In the genomic region with DNA sequence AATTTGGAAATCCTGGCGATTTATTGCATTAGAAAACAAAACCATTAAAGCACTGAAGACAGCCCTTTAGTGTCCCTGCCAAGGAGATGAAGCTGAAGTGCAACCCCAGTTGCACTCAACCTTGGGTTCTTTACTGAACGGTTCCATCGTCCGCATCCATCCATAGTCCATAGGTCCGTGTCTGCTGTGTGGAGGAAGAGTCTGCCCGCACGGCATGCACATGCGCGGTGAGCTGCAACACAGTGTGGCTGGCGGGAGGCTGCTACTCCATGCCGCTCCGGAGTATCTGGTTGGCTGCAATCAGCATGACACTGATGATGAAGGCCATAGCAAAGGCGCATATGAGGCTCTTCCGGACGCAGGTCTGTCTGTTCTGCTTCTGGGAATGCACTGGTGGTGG, we compare ENCODE assay signal across 24 cellular contexts.
DNase-seq lines count a peak whose midpoint lies in the region; ATAC-seq lines count a peak whose summit lies in the region.
"Had no signal": no experiment of that assay in that cellular context is flagged by ENCODE, and none has a peak within 500 bp of the region (broad histone marks: within the 10 kb centered on the region; RNA-seq: fewer than 3 reads in every experiment).

No MANE protein-coding gene starts in this region.

- no peak for ATAC-seq in GM21737 (IDR thresholded peaks at IDR 0.05; ENCODE audit: unreplicated experiment)
- ATAC-seq: A549; activated naive CD4-positive, alpha-beta T cell treated with anti-CD3 and anti-CD28 coated beads, Interleukin-2, amount 50 U/mL, for 72 hours; left colon; naive thymus-derived CD8-positive, alpha-beta T cell; Right ventricle myocardium inferior; stimulated activated effector memory CD8-positive, alpha-beta T cell treated with anti-CD3 and anti-CD28 coated beads, Interleukin-12 subunit alpha, Interleukin-12 subunit beta, amount 100 ng/mL, for 72 hours had no signal

- DNase-seq in NCI-H2227 (lab: John Stamatoyannopoulos, UW; ENCODE audit: unreplicated experiment) (peak; percentile 11), NCI-H2227 treated with DMSO at 0.1 percent for 48 hours (lab: John Stamatoyannopoulos, UW) (no peak), NCI-H2171 (lab: John Stamatoyannopoulos, UW) (peak; percentile 43), dermis blood vessel endothelial cell (peak; percentile 3), mesenteric fat pad (ENCODE audit: low spot score) (peak; percentile 64), dedifferentiated amniotic fluid mesenchymal stem cell (ENCODE audit: extremely low spot score) (no peak), hypothalamus (lab: John Stamatoyannopoulos, UW) (no peak)
- DNase-seq: activated B cell treated with CpG ODN at 0.5 μM for 24 hours; activated CD8-positive, alpha-beta memory T cell treated with anti-CD3 and anti-CD28 coated beads, Interleukin-2, amount 50 U/mL, for 4 hours; aorta; central memory CD4-positive, alpha-beta T cell; COR-L47; dorsolateral prefrontal cortex; IMR-90; left colon; naive thymus-derived CD8-positive, alpha-beta T cell; NCI-H1417; retina; T1000 had no signal

Comparison
In these comparisons a context has a peak if more than half of its experiments do, and no peak if none do; other contexts are left out.
1. DNase-seq: peak in NCI-H2227 (single experiment), NCI-H2171 (single experiment), dermis blood vessel endothelial cell (single experiment) and mesenteric fat pad (single experiment); none in NCI-H2227 treated with DMSO at 0.1 percent for 48 hours (single experiment), dedifferentiated amniotic fluid mesenchymal stem cell (single experiment) and hypothalamus (0 of 51).